Comparison of ENCODE assay signal across 26 cellular contexts in the genomic region with DNA sequence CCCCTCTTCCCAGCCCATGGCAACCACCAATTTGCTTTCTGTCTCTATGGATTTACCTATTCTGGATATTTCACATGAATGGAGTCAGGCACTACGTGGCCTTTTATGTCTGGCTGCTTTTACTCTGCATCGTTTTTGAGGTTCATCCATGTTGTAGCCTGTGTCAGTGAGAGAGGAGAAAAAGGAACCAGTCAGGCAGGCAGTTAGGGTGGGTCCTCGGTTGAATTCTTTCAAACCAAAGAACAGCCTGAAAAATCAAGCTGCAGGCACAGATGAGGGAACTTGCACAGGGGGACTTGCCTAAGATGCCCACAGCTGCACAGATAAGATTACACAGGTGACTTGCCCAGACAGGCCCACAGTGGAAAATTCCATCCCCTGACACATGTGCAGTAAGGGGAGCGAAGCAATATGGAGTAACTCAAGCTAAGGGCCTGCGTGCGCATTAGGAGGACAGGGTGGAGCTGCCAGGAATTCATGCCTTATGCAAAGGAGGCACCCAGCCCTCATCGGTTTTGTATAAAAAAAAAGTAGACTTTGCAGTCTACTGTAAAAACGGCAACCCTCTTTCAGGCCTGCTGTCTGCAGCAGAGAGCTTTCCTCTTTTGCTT.
"Had no signal": no experiment of that assay in that cellular context is flagged by ENCODE, and none has a peak within 500 bp of the region (broad histone marks: within the 10 kb centered on the region; RNA-seq: fewer than 3 reads in every experiment).

No MANE protein-coding gene starts in this region.

- H3K4me1 ChIP-seq: breast epithelium, esophagus muscularis mucosa, foreskin keratinocyte, left ventricle myocardium inferior, testis, uterus had no signal

- H3K36me3 Mint-ChIP-seq: activated CD4-positive, alpha-beta memory T cell treated with anti-CD3 and anti-CD28 coated beads for 36 hours had no signal

- H3K4me3 Mint-ChIP-seq: activated CD4-positive, alpha-beta memory T cell treated with anti-CD3 and anti-CD28 coated beads for 36 hours; activated CD4-positive, alpha-beta T cell treated with anti-CD3 and anti-CD28 coated beads, Interleukin-2, amount 10 ng/mL, durations not matched to agents 24 days and 14 days; nephron had no signal

- H3K9me3 ChIP-seq: testis, uterus had no signal

- H3K4me1 Mint-ChIP-seq: activated CD4-positive, alpha-beta T cell treated with anti-CD3 and anti-CD28 coated beads, Interleukin-2, amount 10 ng/mL, durations not matched to agents 24 days and 14 days had no signal

- H3K27me3 ChIP-seq: breast epithelium, esophagus muscularis mucosa, testis, uterus had no signal

- H3K27ac Mint-ChIP-seq: activated CD4-positive, alpha-beta memory T cell treated with anti-CD3 and anti-CD28 coated beads for 36 hours; activated CD4-positive, alpha-beta T cell treated with anti-CD3 and anti-CD28 coated beads, Interleukin-2, amount 10 ng/mL, durations not matched to agents 24 days and 14 days; activated naive CD4-positive, alpha-beta T cell treated with anti-CD3 and anti-CD28 coated beads, Interleukin-2, amount 50 U/mL, for 72 hours; nephron had no signal

- DNase-seq: activated CD4-positive, alpha-beta memory T cell treated with anti-CD3 and anti-CD28 coated beads for 36 hours; activated CD4-positive, alpha-beta T cell treated with anti-CD3 and anti-CD28 coated beads, Interleukin-2, amount 10 ng/mL, durations not matched to agents 24 days and 14 days; activated CD4-positive, CD25-positive, alpha-beta regulatory T cell treated with anti-CD3 and anti-CD28 coated beads, Interleukin-2, amount 50 U/mL, for 72 hours; activated CD8-positive, alpha-beta memory T cell treated with anti-CD3 and anti-CD28 coated beads, Interleukin-2, amount 50 U/mL, for 4 hours; activated gamma-delta T cell treated with Interleukin-2 at 50 U/mL for 16 hours; activated T-cell treated with anti-CD3 and anti-CD28 coated beads, Interleukin-2, amount 50 U/mL, for 1 hour; central memory CD4-positive, alpha-beta T cell; foreskin keratinocyte; islet precursor cell; left ventricle myocardium inferior; stimulated activated CD4-positive, alpha-beta T cell treated with anti-CD3 and anti-CD28 coated beads, Interleukin-12 subunit alpha, Interleukin-12 subunit beta, amount 100 ng/mL, for 4 hours; stimulated activated CD4-positive, alpha-beta T cell treated with anti-CD3 and anti-CD28 coated beads, Interleukin-4, amount 100 ng/mL, for 1 hour; stimulated activated naive CD8-positive, alpha-beta T cell treated with anti-CD3 and anti-CD28 coated beads, Interleukin-15, Interleukin-2, amounts not matched to agents 100 U/mL and 50 U/mL, for 24 hours; T-helper 9 cell; testis; trophoblast cell; uterus; WERI-Rb-1 had no signal

- H3K36me3 ChIP-seq: breast epithelium, esophagus muscularis mucosa, left ventricle myocardium inferior, neutrophil, uterus, WERI-Rb-1 had no signal

- H3K27ac ChIP-seq: breast epithelium, esophagus muscularis mucosa, foreskin keratinocyte, left ventricle myocardium inferior, neutrophil, skin epidermis, testis, uterus, WERI-Rb-1 had no signal

- ATAC-seq: activated naive CD4-positive, alpha-beta T cell treated with anti-CD3 and anti-CD28 coated beads, Interleukin-2, amount 50 U/mL, for 72 hours; foreskin keratinocyte; sciatic nerve; stimulated activated naive CD8-positive, alpha-beta T cell treated with anti-CD3 and anti-CD28 coated beads, Interleukin-15, Interleukin-2, amounts not matched to agents 100 U/mL and 50 U/mL, for 24 hours had no signal

- FAIRE-seq: TTC549 had no signal

- H3K4me3 ChIP-seq: breast epithelium, esophagus muscularis mucosa, left ventricle myocardium inferior, skin epidermis, testis, uterus had no signal
